1 cellular context compared by ENCODE assay signal in genomic region chr12:617304-617915, GRCh38.
TF ChIP-seq lines count a peak whose summit lies in the region.

No MANE protein-coding gene starts in this region.

TF ChIP-seq in HepG2, 621 proteins besides CTCF, POLR2A, EP300 and RAD21 (continued from another document and continues in another):
- TF ChIP-seq ZBTB38 (CRISPR knock-in tag; IDR thresholded peaks at IDR 0.05) (peak; percentile 30; the same call in 1 of the 2 replicates), ZNF562 (CRISPR knock-in tag; IDR thresholded peaks at IDR 0.05; ENCODE audit: borderline replicate concordance) (no peak), ZSCAN31 (CRISPR knock-in tag; IDR thresholded peaks at IDR 0.05; ENCODE audit: low read depth) (peak; percentile 23; the same call in 1 of the 2 replicates), HMG20B (CRISPR knock-in tag; conservative IDR thresholded peaks at IDR 0.05) (no peak), TCF7 (IDR thresholded peaks at IDR 0.05; ENCODE audit: low read depth) (peak; percentile 46), GFI1 (CRISPR knock-in tag; IDR thresholded peaks at IDR 0.05; ENCODE audit: borderline replicate concordance) (peak; percentile 74; the same call in 1 of the 2 replicates), SOX13 (IDR thresholded peaks at IDR 0.05) (peak; percentile 41; the same call in 1 of the 2 replicates), SOX13 (CRISPR knock-in tag; conservative IDR thresholded peaks at IDR 0.05 in 1 of 2, IDR thresholded peaks at IDR 0.05 in 1 of 2) (peak in 1 of 2 experiments; percentile 85; a peak in 2 of 4 replicates), FOXA3 (CRISPR knock-in tag; IDR thresholded peaks at IDR 0.05) (peak; percentile 82), ZNF746 (CRISPR knock-in tag; IDR thresholded peaks at IDR 0.05) (no peak), HOXA7 (CRISPR knock-in tag; IDR thresholded peaks at IDR 0.05) (no peak), MIXL1 (CRISPR knock-in tag; IDR thresholded peaks at IDR 0.05) (peak; percentile 43; the same call in 1 of the 2 replicates), ATF3 (CRISPR knock-in tag; IDR thresholded peaks at IDR 0.05) (peak; percentile 42; the same call in 1 of the 2 replicates), PPARG (CRISPR knock-in tag; conservative IDR thresholded peaks at IDR 0.05) (0 out of 2 replicates have a peak, but pooled peaks have one; percentile 39), ZBTB7A (CRISPR knock-in tag; IDR thresholded peaks at IDR 0.05) (peak; percentile 51; the same call in 1 of the 2 replicates), ZNF543 (CRISPR knock-in tag; IDR thresholded peaks at IDR 0.05) (no peak), TBX2 (CRISPR knock-in tag; IDR thresholded peaks at IDR 0.05; ENCODE audit: borderline replicate concordance) (peak; percentile 85), ZNF570 (CRISPR knock-in tag; IDR thresholded peaks at IDR 0.05; ENCODE audit: borderline replicate concordance) (no peak), ZNF768 (CRISPR knock-in tag; IDR thresholded peaks at IDR 0.05) (peak; percentile 65; the same call in 1 of the 2 replicates), ZNF614 (CRISPR knock-in tag; IDR thresholded peaks at IDR 0.05; ENCODE audit: borderline replicate concordance) (peak; percentile 75; the same call in 1 of the 2 replicates), SP5 (CRISPR knock-in tag; IDR thresholded peaks at IDR 0.05; ENCODE audit: borderline replicate concordance, low read depth) (0 out of 2 replicates have a peak, but pooled peaks have one; percentile 38), ZNF501 (CRISPR knock-in tag; IDR thresholded peaks at IDR 0.05) (peak; percentile 50; the same call in 1 of the 2 replicates), HNF4A (CRISPR knock-in tag; IDR thresholded peaks at IDR 0.05) (peak; percentile 71), FOXA1 (IDR thresholded peaks at IDR 0.05) (no peak), FOXA1 (CRISPR knock-in tag; IDR thresholded peaks at IDR 0.05) (peak; percentile 64), MAZ (IDR thresholded peaks at IDR 0.05; ENCODE audit: borderline replicate concordance, low read depth, low read length) (0 out of 2 replicates have a peak, but pooled peaks have one; percentile 21), MAZ (CRISPR knock-in tag; IDR thresholded peaks at IDR 0.05; ENCODE audit: low read depth) (peak; percentile 47; the same call in 1 of the 2 replicates), FLYWCH1 (CRISPR knock-in tag; IDR thresholded peaks at IDR 0.05) (no peak), HDAC1 (CRISPR knock-in tag; IDR thresholded peaks at IDR 0.05) (peak; percentile 64), PTBP1 (IDR thresholded peaks at IDR 0.05; ENCODE audit: low read depth, low read length, poor library complexity, severe bottlenecking) (no peak), HIVEP1 (CRISPR knock-in tag; IDR thresholded peaks at IDR 0.05) (0 out of 2 replicates have a peak, but pooled peaks have one; percentile 40), MIER2 (CRISPR knock-in tag; IDR thresholded peaks at IDR 0.05) (peak; percentile 73), ZNF274 (CRISPR knock-in tag; IDR thresholded peaks at IDR 0.05) (0 out of 2 replicates have a peak, but pooled peaks have one; percentile 61), ZNF329 (CRISPR knock-in tag; IDR thresholded peaks at IDR 0.05; ENCODE audit: low read depth) (no peak), TRIM24 (CRISPR knock-in tag; IDR thresholded peaks at IDR 0.05) (peak; percentile 65; the same call in 1 of the 2 replicates), ARID4A (CRISPR knock-in tag; IDR thresholded peaks at IDR 0.05; ENCODE audit: borderline replicate concordance) (peak; percentile 38; the same call in 1 of the 2 replicates), THAP9 (CRISPR knock-in tag; IDR thresholded peaks at IDR 0.05; ENCODE audit: borderline replicate concordance) (peak; percentile 67; the same call in 1 of the 2 replicates), FOXK1 (CRISPR knock-in tag; IDR thresholded peaks at IDR 0.05; ENCODE audit: borderline replicate concordance, low read depth) (peak; percentile 38; the same call in 1 of the 2 replicates), SIN3A (IDR thresholded peaks at IDR 0.05; ENCODE audit: borderline replicate concordance, low read depth, low read length) (0 out of 2 replicates have a peak, but pooled peaks have one; percentile 38), GATAD1 (CRISPR knock-in tag; IDR thresholded peaks at IDR 0.05) (0 out of 2 replicates have a peak, but pooled peaks have one; percentile 31), HDAC6 (IDR thresholded peaks at IDR 0.05; ENCODE audit: low read depth, low read length) (no peak), NCOA2 (CRISPR knock-in tag; IDR thresholded peaks at IDR 0.05) (peak; percentile 78), RARA (CRISPR knock-in tag; IDR thresholded peaks at IDR 0.05) (peak; percentile 93)
- TF ChIP-seq, protein P1, sequence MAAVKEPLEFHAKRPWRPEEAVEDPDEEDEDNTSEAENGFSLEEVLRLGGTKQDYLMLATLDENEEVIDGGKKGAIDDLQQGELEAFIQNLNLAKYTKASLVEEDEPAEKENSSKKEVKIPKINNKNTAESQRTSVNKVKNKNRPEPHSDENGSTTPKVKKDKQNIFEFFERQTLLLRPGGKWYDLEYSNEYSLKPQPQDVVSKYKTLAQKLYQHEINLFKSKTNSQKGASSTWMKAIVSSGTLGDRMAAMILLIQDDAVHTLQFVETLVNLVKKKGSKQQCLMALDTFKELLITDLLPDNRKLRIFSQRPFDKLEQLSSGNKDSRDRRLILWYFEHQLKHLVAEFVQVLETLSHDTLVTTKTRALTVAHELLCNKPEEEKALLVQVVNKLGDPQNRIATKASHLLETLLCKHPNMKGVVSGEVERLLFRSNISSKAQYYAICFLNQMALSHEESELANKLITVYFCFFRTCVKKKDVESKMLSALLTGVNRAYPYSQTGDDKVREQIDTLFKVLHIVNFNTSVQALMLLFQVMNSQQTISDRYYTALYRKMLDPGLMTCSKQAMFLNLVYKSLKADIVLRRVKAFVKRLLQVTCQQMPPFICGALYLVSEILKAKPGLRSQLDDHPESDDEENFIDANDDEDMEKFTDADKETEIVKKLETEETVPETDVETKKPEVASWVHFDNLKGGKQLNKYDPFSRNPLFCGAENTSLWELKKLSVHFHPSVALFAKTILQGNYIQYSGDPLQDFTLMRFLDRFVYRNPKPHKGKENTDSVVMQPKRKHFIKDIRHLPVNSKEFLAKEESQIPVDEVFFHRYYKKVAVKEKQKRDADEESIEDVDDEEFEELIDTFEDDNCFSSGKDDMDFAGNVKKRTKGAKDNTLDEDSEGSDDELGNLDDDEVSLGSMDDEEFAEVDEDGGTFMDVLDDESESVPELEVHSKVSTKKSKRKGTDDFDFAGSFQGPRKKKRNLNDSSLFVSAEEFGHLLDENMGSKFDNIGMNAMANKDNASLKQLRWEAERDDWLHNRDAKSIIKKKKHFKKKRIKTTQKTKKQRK (IDR thresholded peaks at IDR 0.05; ENCODE audit: low read length): no peak
- TF ChIP-seq, protein P2, sequence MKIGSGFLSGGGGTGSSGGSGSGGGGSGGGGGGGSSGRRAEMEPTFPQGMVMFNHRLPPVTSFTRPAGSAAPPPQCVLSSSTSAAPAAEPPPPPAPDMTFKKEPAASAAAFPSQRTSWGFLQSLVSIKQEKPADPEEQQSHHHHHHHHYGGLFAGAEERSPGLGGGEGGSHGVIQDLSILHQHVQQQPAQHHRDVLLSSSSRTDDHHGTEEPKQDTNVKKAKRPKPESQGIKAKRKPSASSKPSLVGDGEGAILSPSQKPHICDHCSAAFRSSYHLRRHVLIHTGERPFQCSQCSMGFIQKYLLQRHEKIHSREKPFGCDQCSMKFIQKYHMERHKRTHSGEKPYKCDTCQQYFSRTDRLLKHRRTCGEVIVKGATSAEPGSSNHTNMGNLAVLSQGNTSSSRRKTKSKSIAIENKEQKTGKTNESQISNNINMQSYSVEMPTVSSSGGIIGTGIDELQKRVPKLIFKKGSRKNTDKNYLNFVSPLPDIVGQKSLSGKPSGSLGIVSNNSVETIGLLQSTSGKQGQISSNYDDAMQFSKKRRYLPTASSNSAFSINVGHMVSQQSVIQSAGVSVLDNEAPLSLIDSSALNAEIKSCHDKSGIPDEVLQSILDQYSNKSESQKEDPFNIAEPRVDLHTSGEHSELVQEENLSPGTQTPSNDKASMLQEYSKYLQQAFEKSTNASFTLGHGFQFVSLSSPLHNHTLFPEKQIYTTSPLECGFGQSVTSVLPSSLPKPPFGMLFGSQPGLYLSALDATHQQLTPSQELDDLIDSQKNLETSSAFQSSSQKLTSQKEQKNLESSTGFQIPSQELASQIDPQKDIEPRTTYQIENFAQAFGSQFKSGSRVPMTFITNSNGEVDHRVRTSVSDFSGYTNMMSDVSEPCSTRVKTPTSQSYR (CRISPR knock-in tag; IDR thresholded peaks at IDR 0.05; ENCODE audit: borderline replicate concordance): peak; percentile 63; the same call in 1 of the 2 replicates
- TF ChIP-seq, protein P3, sequence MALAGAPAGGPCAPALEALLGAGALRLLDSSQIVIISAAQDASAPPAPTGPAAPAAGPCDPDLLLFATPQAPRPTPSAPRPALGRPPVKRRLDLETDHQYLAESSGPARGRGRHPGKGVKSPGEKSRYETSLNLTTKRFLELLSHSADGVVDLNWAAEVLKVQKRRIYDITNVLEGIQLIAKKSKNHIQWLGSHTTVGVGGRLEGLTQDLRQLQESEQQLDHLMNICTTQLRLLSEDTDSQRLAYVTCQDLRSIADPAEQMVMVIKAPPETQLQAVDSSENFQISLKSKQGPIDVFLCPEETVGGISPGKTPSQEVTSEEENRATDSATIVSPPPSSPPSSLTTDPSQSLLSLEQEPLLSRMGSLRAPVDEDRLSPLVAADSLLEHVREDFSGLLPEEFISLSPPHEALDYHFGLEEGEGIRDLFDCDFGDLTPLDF (CRISPR knock-in tag; IDR thresholded peaks at IDR 0.05): no peak
- TF ChIP-seq, protein P4, sequence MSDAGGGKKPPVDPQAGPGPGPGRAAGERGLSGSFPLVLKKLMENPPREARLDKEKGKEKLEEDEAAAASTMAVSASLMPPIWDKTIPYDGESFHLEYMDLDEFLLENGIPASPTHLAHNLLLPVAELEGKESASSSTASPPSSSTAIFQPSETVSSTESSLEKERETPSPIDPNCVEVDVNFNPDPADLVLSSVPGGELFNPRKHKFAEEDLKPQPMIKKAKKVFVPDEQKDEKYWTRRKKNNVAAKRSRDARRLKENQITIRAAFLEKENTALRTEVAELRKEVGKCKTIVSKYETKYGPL (CRISPR knock-in tag; IDR thresholded peaks at IDR 0.05): no peak
- TF ChIP-seq, protein P5, sequence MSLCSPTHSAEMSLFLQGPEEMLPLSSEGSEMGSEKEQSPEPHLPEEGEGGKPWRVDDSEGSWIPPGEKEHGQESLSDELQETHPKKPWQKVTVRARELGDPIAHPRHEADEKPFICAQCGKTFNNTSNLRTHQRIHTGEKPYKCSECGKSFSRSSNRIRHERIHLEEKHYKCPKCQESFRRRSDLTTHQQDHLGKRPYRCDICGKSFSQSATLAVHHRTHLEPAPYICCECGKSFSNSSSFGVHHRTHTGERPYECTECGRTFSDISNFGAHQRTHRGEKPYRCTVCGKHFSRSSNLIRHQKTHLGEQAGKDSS (CRISPR knock-in tag; IDR thresholded peaks at IDR 0.05; ENCODE audit: borderline replicate concordance, low read depth): peak; percentile 62; the same call in 1 of the 2 replicates
